In genomic region chr14:104005489-104005888, GRCh38 we compare ENCODE assay signal across 27 cellular contexts.
DNase-seq lines count a peak whose midpoint lies in the region; ATAC-seq, FAIRE-seq and TF ChIP-seq lines count a peak whose summit lies in the region.
"Had no signal": no experiment of that assay in that cellular context is flagged by ENCODE, and none has a peak within 500 bp of the region (broad histone marks: within the 10 kb centered on the region; RNA-seq: fewer than 3 reads in every experiment).

No MANE protein-coding gene starts in this region.

- H3K27ac ChIP-seq in HEK293 (ENCODE audit: extremely low read depth, low read depth, low read length) = no peak overlapping the region
- no peak overlapping the region for H3K27ac ChIP-seq in ascending aorta
- H3K27ac ChIP-seq: BLaER1 had no signal

- peaks cover 35% of the 10 kb centered on the region for H3K27me3 Mint-ChIP-seq in T-helper 17 cell

- intact Hi-C loops in ascending aorta (cut with DNase I) = no loop called here

- H3K4me3 ChIP-seq in HEK293 (ENCODE audit: low read depth, low read length) (no peak overlapping the region), ascending aorta (no peak overlapping the region)
- H3K4me3 ChIP-seq: BLaER1, GM12878 had no signal

- H3K4me3 Mint-ChIP-seq in T-helper 17 cell = no peak overlapping the region
- H3K4me3 Mint-ChIP-seq: CD14-positive monocyte; CD4-positive, alpha-beta memory T cell; CD4-positive, CD25-positive, alpha-beta regulatory T cell; CD8-positive, alpha-beta memory T cell had no signal

- H3K27ac Mint-ChIP-seq in T-helper 17 cell = peak overlapping the region; percentile 57
- H3K27ac Mint-ChIP-seq: CD4-positive, alpha-beta memory T cell; CD8-positive, alpha-beta memory T cell had no signal

- no peaks in the 10 kb centered on the region for H3K27me3 ChIP-seq in ascending aorta
- H3K27me3 ChIP-seq: BE2C, BLaER1 had no signal

- DNase-seq in T-helper 17 cell (no peak), mesenteric fat pad (ENCODE audit: low spot score) (peak; percentile 47), ascending aorta (ENCODE audit: low spot score in 2 of 2) (no peak), H54 (ENCODE audit: insufficient read length, low spot score) (no peak)
- DNase-seq: 8988T; ACHN; BE2C; C1 segment of cervical spinal cord; CD4-positive, alpha-beta memory T cell; CD4-positive, CD25-positive, alpha-beta regulatory T cell; CD8-positive, alpha-beta memory T cell; COR-L47; DMS 273 treated with DMSO at 0.1 percent for 48 hours; DMS153; DMS53; DMS79; DND-41; EL; GDM1 had no signal

- no peak for ATAC-seq in T-helper 17 cell
- ATAC-seq in HG03196 (IDR thresholded peaks at IDR 0.05; ENCODE audit: unreplicated experiment) = no peak
- ATAC-seq: GM12878 had no signal

- peaks cover 3% of the 10 kb centered on the region for H3K36me3 Mint-ChIP-seq in T-helper 17 cell (ENCODE audit: low read depth)
- H3K36me3 Mint-ChIP-seq: CD4-positive, alpha-beta memory T cell; CD4-positive, CD25-positive, alpha-beta regulatory T cell; CD8-positive, alpha-beta memory T cell had no signal

- no peaks in the 10 kb centered on the region for H3K9me3 ChIP-seq in HEK293 (ENCODE audit: control insufficient read depth, insufficient read depth, low read depth, low read length)
- H3K9me3 ChIP-seq in T-helper 17 cell (ENCODE audit: control insufficient read depth, low read length, poor library complexity, severe bottlenecking) = no peaks in the 10 kb centered on the region
- no peaks in the 10 kb centered on the region for H3K9me3 ChIP-seq in ascending aorta
- H3K9me3 ChIP-seq: BE2C, BLaER1 had no signal

- H3K4me1 Mint-ChIP-seq in T-helper 17 cell = peaks cover 5% of the 10 kb centered on the region
- H3K4me1 Mint-ChIP-seq: CD14-positive monocyte; CD4-positive, alpha-beta memory T cell; CD4-positive, CD25-positive, alpha-beta regulatory T cell; CD8-positive, alpha-beta memory T cell had no signal

- TF ChIP-seq POLR2A in H54 (IDR thresholded peaks at IDR 0.05; ENCODE audit: low read depth, low read length) = no peak

- POLR2A ChIA-PET in HEK293 (lab: Yijun Ruan, JAX) = no interaction called here

- no peak for FAIRE-seq in H54 (lab: Jason Lieb, UNC)
- FAIRE-seq: A204.1, GM12878, GM12892, GM18507 had no signal

- CTCF ChIA-PET in HEK293 (lab: Yijun Ruan, JAX) = interaction anchor here (1.2 kb wide), 1 partner anchor 72 kb away, joined by 4 read pairs; no protein-coding TSS in a partner anchor

- no peaks in the 10 kb centered on the region for H3K4me1 ChIP-seq in HEK293 (ENCODE audit: control insufficient read depth, insufficient read depth, low read length)
- H3K4me1 ChIP-seq in ascending aorta = no peaks in the 10 kb centered on the region
- H3K4me1 ChIP-seq: BE2C, BLaER1 had no signal

- TF ChIP-seq CTCF in HEK293 (tag by site-specific recombination; IDR thresholded peaks at IDR 0.05) = no peak
- TF ChIP-seq CTCF in ascending aorta (IDR thresholded peaks at IDR 0.05) = no peak

- no peaks in the 10 kb centered on the region for H3K36me3 ChIP-seq in HEK293 (ENCODE audit: control insufficient read depth in 2 of 2, insufficient read depth in 1 of 2, low read length in 2 of 2)
- no peaks in the 10 kb centered on the region for H3K36me3 ChIP-seq in ascending aorta
- H3K36me3 ChIP-seq: BE2C, BLaER1 had no signal

TF ChIP-seq in HEK293, 187 proteins besides CTCF, POLR2A, EP300 and RAD21:
- TF ChIP-seq ZBTB17 (tag by site-specific recombination; IDR thresholded peaks at IDR 0.05) = 0 out of 2 replicates have a peak, but pooled peaks have one; percentile 13
- no peak for TF ChIP-seq ZNF580 (tag by site-specific recombination; IDR thresholded peaks at IDR 0.05)
